Comparison of ENCODE assay signal across 20 cellular contexts in genomic region chr5:130286971-130287370, GRCh38.
DNase-seq lines count a peak whose midpoint lies in the region; ATAC-seq and FAIRE-seq lines count a peak whose summit lies in the region.
"Had no signal": no experiment of that assay in that cellular context is flagged by ENCODE, and none has a peak within 500 bp of the region (broad histone marks: within the 10 kb centered on the region; RNA-seq: fewer than 3 reads in every experiment).

No MANE protein-coding gene starts in this region.

- WGBS in right cardiac atrium, result 49% methylated on average over 2 of the region's 2 CpGs

- no peaks in the 10 kb centered on the region for H3K4me1 Mint-ChIP-seq in activated CD4-positive, alpha-beta memory T cell treated with anti-CD3 and anti-CD28 coated beads, Interleukin-2, amount 10 ng/mL, durations not matched to agents 7 days and 5 days

- no peaks in the 10 kb centered on the region for H3K27me3 Mint-ChIP-seq in activated CD4-positive, alpha-beta memory T cell treated with anti-CD3 and anti-CD28 coated beads, Interleukin-2, amount 10 ng/mL, durations not matched to agents 7 days and 5 days

- peak; percentile 31 for FAIRE-seq in endometrium (lab: Jason Lieb, UNC)
- FAIRE-seq: A204.1, GM12878 had no signal

- no peak overlapping the region for H3K4me3 ChIP-seq in right cardiac atrium (ENCODE audit: low read length)
- H3K4me3 ChIP-seq: GM12878, MG63, PC-9 had no signal

- intact Hi-C loops in left cardiac atrium (cut with DNase I) (no loop called here), Right ventricle myocardium inferior (cut with DNase I) (no loop called here), right cardiac atrium (cut with DNase I) (no loop called here)

- no peak for DNase-seq in left cardiac atrium
- DNase-seq in Right ventricle myocardium inferior (ENCODE audit: missing footprints), result no peak
- DNase-seq in right cardiac atrium, result no peak
- no peak for DNase-seq in activated CD4-positive, alpha-beta memory T cell treated with anti-CD3 and anti-CD28 coated beads, Interleukin-2, amount 10 ng/mL, durations not matched to agents 7 days and 5 days
- DNase-seq in NCI-H1105 treated with DMSO at 0.1 percent for 48 hours (lab: John Stamatoyannopoulos, UW), result no peak
- DNase-seq in activated effector memory CD4-positive, alpha-beta T cell treated with Interleukin-2 at 50 U/mL for 16 hours, result no peak
- DNase-seq: AML-193, Caco-2, DMS53, HCEC 1CT, MG63, NCI-H1105, NCI-H187 treated with DMSO at 0.1 percent for 48 hours, NCI-H446, NCI-H748 treated with DMSO at 0.1 percent for 48 hours, PC-9 had no signal

- no peaks in the 10 kb centered on the region for H3K9me3 ChIP-seq in right cardiac atrium (ENCODE audit: control insufficient read depth, low read length)
- H3K9me3 ChIP-seq: Caco-2, MG63 had no signal

- POLR2A ChIA-PET in activated CD4-positive, alpha-beta memory T cell treated with anti-CD3 and anti-CD28 coated beads, Interleukin-2, amount 10 ng/mL, durations not matched to agents 7 days and 5 days (lab: Charles Lee), result no interaction called here

- H3K36me3 Mint-ChIP-seq in activated CD4-positive, alpha-beta memory T cell treated with anti-CD3 and anti-CD28 coated beads, Interleukin-2, amount 10 ng/mL, durations not matched to agents 7 days and 5 days (ENCODE audit: low read depth), result no peaks in the 10 kb centered on the region

- no peaks in the 10 kb centered on the region for H3K9me3 Mint-ChIP-seq in activated CD4-positive, alpha-beta memory T cell treated with anti-CD3 and anti-CD28 coated beads, Interleukin-2, amount 10 ng/mL, durations not matched to agents 7 days and 5 days

- H3K27me3 ChIP-seq in right cardiac atrium (ENCODE audit: control insufficient read depth, insufficient read depth), result no peaks in the 10 kb centered on the region
- H3K27me3 ChIP-seq: MG63 had no signal

- no peak overlapping the region for H3K27ac ChIP-seq in right cardiac atrium (ENCODE audit: low read length)
- H3K27ac ChIP-seq: PC-9 had no signal

- ATAC-seq in left cardiac atrium (peak; percentile 30 to 65), Right ventricle myocardium inferior (no peak), right cardiac atrium (peak; percentile 66 to 77), GM18519 (IDR thresholded peaks at IDR 0.05; ENCODE audit: low FRiP score, unreplicated experiment) (no peak)

- CTCF ChIA-PET in activated CD4-positive, alpha-beta memory T cell treated with anti-CD3 and anti-CD28 coated beads, Interleukin-2, amount 10 ng/mL, durations not matched to agents 7 days and 5 days (lab: Charles Lee), result no interaction called here

- H3K4me3 Mint-ChIP-seq in activated CD4-positive, alpha-beta memory T cell treated with anti-CD3 and anti-CD28 coated beads, Interleukin-2, amount 10 ng/mL, durations not matched to agents 7 days and 5 days, result no peak overlapping the region

- no peaks in the 10 kb centered on the region for H3K4me1 ChIP-seq in right cardiac atrium (ENCODE audit: control insufficient read depth, insufficient read depth, low read length)
- H3K4me1 ChIP-seq: Caco-2 had no signal

- H3K27ac Mint-ChIP-seq in activated CD4-positive, alpha-beta memory T cell treated with anti-CD3 and anti-CD28 coated beads, Interleukin-2, amount 10 ng/mL, durations not matched to agents 7 days and 5 days, result no peak overlapping the region

Comparison
In these comparisons a context has a peak if more than half of its experiments do, and no peak if none do; other contexts are left out.
1. ATAC-seq: peak in left cardiac atrium (2 of 2) and right cardiac atrium (2 of 2); none in Right ventricle myocardium inferior (single experiment) and GM18519 (single experiment).